Comparison of ENCODE assay signal across 13 cellular contexts in the genomic region with DNA sequence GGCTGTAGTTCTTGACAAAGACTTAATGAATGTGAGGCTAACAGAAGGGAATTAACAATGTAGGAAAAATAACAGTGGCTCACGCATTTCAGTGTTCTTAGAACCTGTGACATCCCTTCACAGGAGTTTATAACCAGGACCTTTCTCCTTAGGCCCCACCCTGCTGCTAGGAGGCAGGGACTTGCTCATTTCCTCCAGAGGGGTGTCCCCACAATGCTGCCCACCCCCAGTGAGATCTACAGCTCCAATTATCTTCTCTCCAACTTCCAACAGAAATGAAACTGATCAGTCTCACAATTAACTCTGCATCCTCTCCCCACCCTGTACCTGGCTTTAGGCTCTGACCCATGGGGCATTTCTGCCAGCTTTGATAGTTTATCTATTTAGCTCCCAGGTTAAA.
"Had no signal": no experiment of that assay in that cellular context is flagged by ENCODE, and none has a peak within 500 bp of the region (broad histone marks: within the 10 kb centered on the region; RNA-seq: fewer than 3 reads in every experiment).

No MANE protein-coding gene starts in this region.

- H3K4me1 ChIP-seq: colonic mucosa, neural progenitor cell, parathyroid adenoma, tibial nerve, vagina had no signal

- DNase-seq: activated B cell treated with CpG ODN at 0.5 μM for 24 hours; activated naive CD4-positive, alpha-beta T cell treated with Interleukin-2 at 50 U/mL for 16 hours; colonic mucosa; effector CD4-positive, alpha-beta T cell; heart left ventricle; retina; stimulated activated CD4-positive, alpha-beta T cell treated with anti-CD3 and anti-CD28 coated beads, Interleukin-4, amount 100 ng/mL, for 24 hours; T-helper 2 cell had no signal

- H2AFZ ChIP-seq: neural progenitor cell, parathyroid adenoma had no signal

- H3K27ac Mint-ChIP-seq: activated B cell treated with CpG ODN at 0.5 μM for 24 hours, neural progenitor cell had no signal

- H3K9me3 Mint-ChIP-seq: activated B cell treated with CpG ODN at 0.5 μM for 24 hours, neural progenitor cell had no signal

- H3K27ac ChIP-seq: heart left ventricle, parathyroid adenoma, tibial nerve, vagina had no signal

- H3K4me1 Mint-ChIP-seq: activated B cell treated with CpG ODN at 0.5 μM for 24 hours, neural progenitor cell had no signal

- H3K36me3 ChIP-seq: colonic mucosa had no signal

- H3K27me3 Mint-ChIP-seq: activated B cell treated with CpG ODN at 0.5 μM for 24 hours had no signal

- ATAC-seq: left lobe of liver had no signal

- H3K9me3 ChIP-seq: colonic mucosa, heart left ventricle, tibial nerve, vagina had no signal

- H3K9ac ChIP-seq: neural progenitor cell, parathyroid adenoma had no signal

- H3K27me3 ChIP-seq: colonic mucosa, heart left ventricle, neural progenitor cell, tibial nerve, vagina had no signal

- H3K4me3 Mint-ChIP-seq: activated B cell treated with CpG ODN at 0.5 μM for 24 hours, neural progenitor cell had no signal

- H3K4me3 ChIP-seq: colonic mucosa, heart left ventricle, neural progenitor cell, tibial nerve, vagina had no signal

- H3K4me2 ChIP-seq: neural progenitor cell had no signal
